Comparison of ENCODE assay signal across 13 cellular contexts in genomic region chr12:57735198-57735855, GRCh38. TPM values are rescaled to one million over a fixed set of nuclear protein-coding genes. Genes with fewer than 3 reads are reported as not detected.
DNase-seq lines count a peak whose midpoint lies in the region; ATAC-seq and TF ChIP-seq lines count a peak whose summit lies in the region.
"Had no signal": no experiment of that assay in that cellular context is flagged by ENCODE, and none has a peak within 500 bp of the region (broad histone marks: within the 10 kb centered on the region; RNA-seq: fewer than 3 reads in every experiment).

No MANE protein-coding gene starts in this region.

- intact Hi-C loops in right lobe of liver (cut with DNase I): no loop called here

- H3K27ac ChIP-seq in right lobe of liver: no peak overlapping the region
- H3K27ac ChIP-seq: 22Rv1 had no signal

- H3K4me1 ChIP-seq in right lobe of liver: peaks cover 0 to 18% (median 6%) of the 10 kb centered on the region in 4 donors

- TF ChIP-seq CTCF in right lobe of liver (IDR thresholded peaks at IDR 0.05): no peak

- no peaks in the 10 kb centered on the region for H3K9me3 ChIP-seq in right lobe of liver

- no peak for TF ChIP-seq POLR2A in right lobe of liver (IDR thresholded peaks at IDR 0.05)

- no peaks in the 10 kb centered on the region for H3K36me3 ChIP-seq in right lobe of liver

- 9% methylated on average over 4 of the region's 8 CpGs for WGBS in right lobe of liver (ENCODE audit: insufficient coverage, low coverage, low lambda C conversion rate, missing lambda C conversion rate)

- no peak overlapping the region for H3K4me3 ChIP-seq in right lobe of liver

- DNase-seq in DMS 273 (lab: John Stamatoyannopoulos, UW; ENCODE audit: unreplicated experiment) (peak; percentile 72), DMS 273 treated with DMSO at 0.1 percent for 48 hours (lab: John Stamatoyannopoulos, UW) (no peak), DMS53 (lab: John Stamatoyannopoulos, UW) (peak; percentile 81), T1000 (lab: John Stamatoyannopoulos, UW) (peak; percentile 98), right lobe of liver (no peak), T-helper 9 cell (no peak)
- DNase-seq in stimulated activated CD4-positive, alpha-beta T cell treated with anti-CD3 and anti-CD28 coated beads, Interleukin-4, amount 100 ng/mL, for 24 hours: no peak
- DNase-seq: activated naive CD8-positive, alpha-beta T cell treated with anti-CD3 and anti-CD28 coated beads, Interleukin-2, amount 10 ng/mL, durations not matched to agents 7 days and 5 days; KBM-7; kidney glomerular epithelial cell; small intestine had no signal

- ATAC-seq in right lobe of liver (peak; percentile 27 to 75 (median 46)), HG03571 (IDR thresholded peaks at IDR 0.05; ENCODE audit: unreplicated experiment) (no peak)

- H3K27me3 ChIP-seq in right lobe of liver: peaks cover 0 to 26% of the 10 kb centered on the region in 2 donors

RNA-seq across cellular contexts. Expression of gene AGAP2, which starts 3.2 kb away (rescaled TPM):
- total RNA-seq in right lobe of liver: under 1 TPM; 0.26 to 0.87 (median 0.57) TPM

RNA-seq across cellular contexts. Expression of gene TSPAN31, which starts 9.5 kb away (rescaled TPM):
- total RNA-seq in right lobe of liver: 10 to 100 TPM; 15.1 to 34.4 (median 20.6) TPM

RNA-seq across cellular contexts. Expression of gene CDK4, which starts 16.8 kb away (rescaled TPM):
- 10 to 100 TPM; 23.3 to 47.3 (median 31.8) TPM for total RNA-seq in right lobe of liver

RNA-seq across cellular contexts. Expression of gene MARCHF9, which starts 19.6 kb away (rescaled TPM):
- 1 to 10 TPM; 2.1 to 3.9 (median 3.3) TPM for total RNA-seq in right lobe of liver

RNA-seq across cellular contexts. Expression of gene CYP27B1, which starts 31.6 kb away (rescaled TPM):
- 1 to 10 TPM in 3 of 6 experiments, under 1 TPM in 3; 0.25 to 1.4 (median 0.81) TPM for total RNA-seq in right lobe of liver

Comparison
In these comparisons a context has a peak if more than half of its experiments do, and no peak if none do; other contexts are left out.
1. DNase-seq: peak in DMS 273 (single experiment), DMS53 (single experiment) and T1000 (single experiment); none in DMS 273 treated with DMSO at 0.1 percent for 48 hours (single experiment), right lobe of liver (0 of 3), stimulated activated CD4-positive, alpha-beta T cell treated with anti-CD3 and anti-CD28 coated beads, Interleukin-4, amount 100 ng/mL, for 24 hours (single experiment) and T-helper 9 cell (single experiment).